27 cellular contexts compared by ENCODE assay signal in the genomic region with DNA sequence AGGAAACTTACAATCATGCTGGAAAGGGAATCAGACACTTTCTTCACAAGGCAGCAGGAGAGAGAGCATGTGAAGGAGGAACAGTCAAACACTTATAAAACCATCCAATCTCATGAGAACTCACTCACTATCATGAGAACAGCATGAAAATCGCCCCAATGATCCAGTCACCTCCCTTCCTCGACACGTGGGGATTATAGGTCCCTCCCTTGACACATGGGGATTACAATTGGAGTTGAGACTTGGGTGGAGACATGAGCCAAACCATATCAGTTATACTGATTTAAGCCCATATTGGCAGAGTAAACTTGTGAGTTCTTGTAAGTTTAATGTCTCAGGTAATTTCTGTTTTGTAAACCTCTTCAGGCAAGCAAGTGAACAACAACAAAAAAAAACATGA.
DNase-seq lines count a peak whose midpoint lies in the region; ATAC-seq and TF ChIP-seq lines count a peak whose summit lies in the region.
"Had no signal": no experiment of that assay in that cellular context is flagged by ENCODE, and none has a peak within 500 bp of the region (broad histone marks: within the 10 kb centered on the region; RNA-seq: fewer than 3 reads in every experiment).

No MANE protein-coding gene starts in this region.

- TF ChIP-seq POLR2A in erythroblast (IDR thresholded peaks at IDR 0.05; ENCODE audit: low read length), result no peak

- no peaks in the 10 kb centered on the region for H3K9me3 ChIP-seq in left ventricle myocardium inferior (replicated peaks)
- no peaks in the 10 kb centered on the region for H3K9me3 ChIP-seq in PC-3 (ENCODE audit: low read length)
- H3K9me3 ChIP-seq: Caco-2, stomach had no signal

- H3K9ac ChIP-seq in PC-3 (ENCODE audit: low read length), result no peak overlapping the region

- POLR2A ChIA-PET in PC-3 (lab: Charles Lee; ENCODE audit: unreplicated experiment), result no interaction called here
- POLR2A ChIA-PET in activated CD4-positive, alpha-beta memory T cell treated with anti-CD3 and anti-CD28 coated beads for 36 hours (lab: Charles Lee), result no interaction called here

- H4K20me1 ChIP-seq in PC-3 (ENCODE audit: low read length), result no peaks in the 10 kb centered on the region

- H3K27ac Mint-ChIP-seq in activated CD4-positive, alpha-beta memory T cell treated with anti-CD3 and anti-CD28 coated beads for 36 hours, result no peak overlapping the region
- H3K27ac Mint-ChIP-seq: B cell; brain; T-helper 2 cell treated with Interferon-gamma antibody and Interleukin-4, amounts not matched to agents 5 μg/mL and 100 μg/mL, for 36 hours had no signal

- DNase-seq in left ventricle myocardium inferior (no peak), Right ventricle myocardium superior (no peak), PC-3 (no peak), erythroblast (lab: John Stamatoyannopoulos, UW) (peak; percentile 33 to 56), NAMALWA (ENCODE audit: low spot score) (no peak)
- DNase-seq in stimulated activated CD4-positive, alpha-beta T cell treated with anti-CD3 and anti-CD28 coated beads, Interleukin-4, amount 100 ng/mL, for 1 hour, result no peak
- DNase-seq in activated CD4-positive, alpha-beta memory T cell treated with anti-CD3 and anti-CD28 coated beads for 36 hours, result no peak
- DNase-seq: activated naive CD4-positive, alpha-beta T cell; activated T-cell treated with anti-CD3 and anti-CD28 coated beads, Interleukin-2, amount 50 U/mL, for 4 hours; Caco-2; DND-41; dorsolateral prefrontal cortex; HCEC 1CT; hippocampal formation; left cardiac atrium; NCI-H1436; NCI-H2081; NCI-H524 treated with DMSO at 0.1 percent for 48 hours; right cardiac atrium; SHP77 treated with DMSO at 0.1 percent for 48 hours; stimulated activated CD4-positive, alpha-beta T cell treated with anti-CD3 and anti-CD28 coated beads, Interleukin-1b, Interleukin-23, amount 100 ng/mL, for 48 hours; stomach had no signal

- no peaks in the 10 kb centered on the region for H3K27me3 Mint-ChIP-seq in activated CD4-positive, alpha-beta memory T cell treated with anti-CD3 and anti-CD28 coated beads for 36 hours
- H3K27me3 Mint-ChIP-seq: B cell, brain had no signal

- TF ChIP-seq CTCF in left ventricle myocardium inferior (IDR thresholded peaks at IDR 0.05; ENCODE audit: borderline replicate concordance) (no peak), PC-3 (conservative IDR thresholded peaks at IDR 0.05; ENCODE audit: low read depth, low read length) (no peak)

- H3K27ac ChIP-seq in left ventricle myocardium inferior (replicated peaks), result peak overlapping the region; percentile 10
- 0 out of 2 replicates have a peak overlapping the region, but pooled peaks have one; percentile 7 for H3K27ac ChIP-seq in PC-3 (ENCODE audit: low read length)
- H3K27ac ChIP-seq: dorsolateral prefrontal cortex, stomach had no signal

- peaks cover 18% of the 10 kb centered on the region for H3K36me3 Mint-ChIP-seq in activated CD4-positive, alpha-beta memory T cell treated with anti-CD3 and anti-CD28 coated beads for 36 hours

- BruUV-seq in PC-3 (replicated peaks; lab: Mats Ljungman, UMichigan), result no TSS peak

- no peak overlapping the region for H3K4me3 Mint-ChIP-seq in activated CD4-positive, alpha-beta memory T cell treated with anti-CD3 and anti-CD28 coated beads for 36 hours
- H3K4me3 Mint-ChIP-seq: activated T-cell treated with anti-CD3 and anti-CD28 coated beads, Interleukin-2, amount 50 U/mL, for 4 hours; B cell; brain; T-helper 2 cell treated with Interferon-gamma antibody and Interleukin-4, amounts not matched to agents 5 μg/mL and 100 μg/mL, for 36 hours had no signal

- peaks cover 60% of the 10 kb centered on the region for H3K36me3 ChIP-seq in left ventricle myocardium inferior
- H3K36me3 ChIP-seq in PC-3 (ENCODE audit: low read depth, low read length), result peaks cover 14% of the 10 kb centered on the region; the same call in 1 of the 2 replicates

- CTCF ChIA-PET in PC-3 (lab: Charles Lee), result no interaction called here
- CTCF ChIA-PET in activated CD4-positive, alpha-beta memory T cell treated with anti-CD3 and anti-CD28 coated beads for 36 hours (lab: Charles Lee), result no interaction called here

- H3K4me2 ChIP-seq in PC-3 (ENCODE audit: low read length), result no peak overlapping the region
- H3K4me2 ChIP-seq: smooth muscle cell had no signal

- H3K4me3 ChIP-seq in left ventricle myocardium inferior (no peak overlapping the region), PC-3 (ENCODE audit: low read length) (no peak overlapping the region)
- H3K4me3 ChIP-seq: dorsolateral prefrontal cortex, smooth muscle cell, stomach had no signal

- peaks cover 28% of the 10 kb centered on the region for H3K4me1 Mint-ChIP-seq in activated CD4-positive, alpha-beta memory T cell treated with anti-CD3 and anti-CD28 coated beads for 36 hours (ENCODE audit: low read depth)
- H3K4me1 Mint-ChIP-seq: brain had no signal

- peaks cover 51% of the 10 kb centered on the region for H3K4me1 ChIP-seq in left ventricle myocardium inferior
- H3K4me1 ChIP-seq in PC-3 (ENCODE audit: insufficient read depth, low read length), result peaks cover 28% of the 10 kb centered on the region

- no peaks in the 10 kb centered on the region for H3K79me2 ChIP-seq in PC-3 (ENCODE audit: low read length)

- no peaks in the 10 kb centered on the region for H3K9me2 ChIP-seq in PC-3 (replicated peaks; ENCODE audit: low read length)

- H3K27me3 ChIP-seq in left ventricle myocardium inferior (ENCODE audit: low read depth) (no peaks in the 10 kb centered on the region), PC-3 (ENCODE audit: low read length) (no peaks in the 10 kb centered on the region)
- H3K27me3 ChIP-seq: dorsolateral prefrontal cortex, stomach had no signal

- no peak for ATAC-seq in Right ventricle myocardium superior (ENCODE audit: poor library complexity)
- ATAC-seq in PC-3, result no peak
- ATAC-seq: activated T-cell treated with anti-CD3 and anti-CD28 coated beads, Interleukin-2, amount 50 U/mL, for 4 hours; HepG2; left cardiac atrium; right cardiac atrium had no signal

- no peaks in the 10 kb centered on the region for H3F3A ChIP-seq in PC-3 (ENCODE audit: low read length, unreplicated experiment)

- no peak overlapping the region for H2AFZ ChIP-seq in PC-3 (ENCODE audit: low read length)

- no peaks in the 10 kb centered on the region for H3K9me3 Mint-ChIP-seq in activated CD4-positive, alpha-beta memory T cell treated with anti-CD3 and anti-CD28 coated beads for 36 hours
- H3K9me3 Mint-ChIP-seq: activated T-cell treated with anti-CD3 and anti-CD28 coated beads, Interleukin-2, amount 50 U/mL, for 4 hours; brain; T-helper 2 cell treated with Interferon-gamma antibody and Interleukin-4, amounts not matched to agents 5 μg/mL and 100 μg/mL, for 36 hours had no signal

- intact Hi-C loops in left ventricle myocardium inferior (cut with micrococcal nuclease) (no loop called here), Right ventricle myocardium superior (cut with DNase I) (no loop called here), PC-3 (cut with micrococcal nuclease) (no loop called here)
- intact Hi-C loops in activated CD4-positive, alpha-beta memory T cell treated with anti-CD3 and anti-CD28 coated beads for 36 hours (cut with micrococcal nuclease), result no loop called here

Comparison
In these comparisons a context has a peak if more than half of its experiments do, and no peak if none do; other contexts are left out.
1. DNase-seq: peak in erythroblast (2 of 2); none in left ventricle myocardium inferior (single experiment), Right ventricle myocardium superior (single experiment), PC-3 (single experiment), stimulated activated CD4-positive, alpha-beta T cell treated with anti-CD3 and anti-CD28 coated beads, Interleukin-4, amount 100 ng/mL, for 1 hour (single experiment), activated CD4-positive, alpha-beta memory T cell treated with anti-CD3 and anti-CD28 coated beads for 36 hours (single experiment) and NAMALWA (single experiment).